In genomic region chr2:205646680-205647079, GRCh38 we compare ENCODE assay signal across 13 cellular contexts. TPM values are rescaled to one million over a fixed set of nuclear protein-coding genes. Genes with fewer than 3 reads are reported as not detected.
A peak's percentile ranks its signal among the peaks of the same experiment; 100 is the strongest.
DNase-seq lines count a peak whose midpoint lies in the region; ATAC-seq, FAIRE-seq and TF ChIP-seq lines count a peak whose summit lies in the region.
"Had no signal": no experiment of that assay in that cellular context is flagged by ENCODE, and none has a peak within 500 bp of the region (broad histone marks: within the 10 kb centered on the region; RNA-seq: fewer than 3 reads in every experiment).

No MANE protein-coding gene starts in this region.

- H2BK12ac ChIP-seq in H1 (ENCODE audit: low read depth, low read length), result no peak overlapping the region

- H2BK20ac ChIP-seq in H1 (ENCODE audit: low read length), result 0 out of 2 replicates have a peak overlapping the region, but pooled peaks have one; percentile 49

- H4K20me1 ChIP-seq in H1 (replicated peaks in 1 of 2; ENCODE audit: control insufficient read depth in 1 of 2, insufficient read depth in 2 of 2, low read length in 2 of 2) (no peaks in the 10 kb centered on the region), smooth muscle cell (ENCODE audit: low read depth) (no peaks in the 10 kb centered on the region)

- no peak overlapping the region for H3K23ac ChIP-seq in H1 (ENCODE audit: insufficient read length)

- no peak overlapping the region for H2AK5ac ChIP-seq in H1 (ENCODE audit: low read depth, low read length)

- H4K8ac ChIP-seq in H1 (ENCODE audit: extremely low read depth, insufficient read depth, low read length), result no peak overlapping the region

- no peak overlapping the region for H3K27ac Mint-ChIP-seq in activated naive CD4-positive, alpha-beta T cell treated with anti-CD3 and anti-CD28 coated beads, Interleukin-2, amount 10 ng/mL, durations not matched to agents 7 days and 5 days

- H2BK120ac ChIP-seq in H1 (replicated peaks; ENCODE audit: low read depth, low read length), result no peak overlapping the region

- H3K36me3 ChIP-seq in H1 (ENCODE audit: control insufficient read depth in 2 of 4, insufficient read depth in 4 of 4, low read length in 3 of 4) (no peaks in the 10 kb centered on the region), smooth muscle cell (ENCODE audit: low read depth) (no peaks in the 10 kb centered on the region), upper lobe of left lung (no peaks in the 10 kb centered on the region)
- H3K36me3 ChIP-seq: stomach had no signal

- no peaks in the 10 kb centered on the region for H3K23me2 ChIP-seq in H1 (ENCODE audit: low read depth, low read length)

- H3K18ac ChIP-seq in H1 (ENCODE audit: extremely low read depth, low read length), result no peak overlapping the region

- no peaks in the 10 kb centered on the region for H3K9me3 Mint-ChIP-seq in activated naive CD4-positive, alpha-beta T cell treated with anti-CD3 and anti-CD28 coated beads, Interleukin-2, amount 10 ng/mL, durations not matched to agents 7 days and 5 days

- TF ChIP-seq RAD21 in H1 (IDR thresholded peaks at IDR 0.05 in 1 of 2, conservative IDR thresholded peaks at IDR 0.05 in 1 of 2; ENCODE audit: low read depth in 2 of 2, low read length in 2 of 2), result no peak

- DNase-seq in H1 (ENCODE audit: low read depth in 1 of 2, low spot score in 2 of 2), result no peak
- no peak for DNase-seq in smooth muscle cell (lab: John Stamatoyannopoulos, UW; ENCODE audit: unreplicated experiment)
- DNase-seq in LoVo (ENCODE audit: low spot score), result no peak
- DNase-seq in activated naive CD4-positive, alpha-beta T cell treated with anti-CD3 and anti-CD28 coated beads, Interleukin-2, amount 10 ng/mL, durations not matched to agents 7 days and 5 days, result no peak
- no peak for DNase-seq in upper lobe of left lung
- DNase-seq: Kasumi-1; NCI-H526 treated with DMSO at 0.1 percent for 48 hours; stimulated activated CD4-positive, alpha-beta T cell treated with anti-CD3 and anti-CD28 coated beads, Interleukin-12 subunit alpha, Interleukin-12 subunit beta, amount 100 ng/mL, for 4 hours; stomach had no signal

- H3K4me2 ChIP-seq in H1 (ENCODE audit: insufficient read depth in 1 of 2, low read depth in 2 of 2, low read length in 2 of 2), result no peak overlapping the region
- no peak overlapping the region for H3K4me2 ChIP-seq in smooth muscle cell

- H2BK15ac ChIP-seq in H1 (ENCODE audit: low read length), result no peak overlapping the region

- FAIRE-seq in H1 (lab: Jason Lieb, UNC), result no peak
- FAIRE-seq: D721Med had no signal

- H4K91ac ChIP-seq in H1 (replicated peaks; ENCODE audit: insufficient read length, low read length), result no peak overlapping the region

- no peak overlapping the region for H2BK5ac ChIP-seq in H1 (ENCODE audit: low read depth, low read length)

- H3K4me3 ChIP-seq in H1 (ENCODE audit: extremely low read depth in 1 of 4, insufficient read depth in 2 of 4, low read depth in 3 of 4, low read length in 4 of 4) (no peak overlapping the region), smooth muscle cell (no peak overlapping the region), upper lobe of left lung (no peak overlapping the region)
- H3K4me3 ChIP-seq: stomach had no signal

- TF ChIP-seq POLR2A in H1 (IDR thresholded peaks at IDR 0.05; ENCODE audit: control extremely low read depth in 1 of 2, low read depth in 2 of 2, low read length in 2 of 2) (no peak), upper lobe of left lung (IDR thresholded peaks at IDR 0.05) (no peak)

- H3K27me3 Mint-ChIP-seq in activated naive CD4-positive, alpha-beta T cell treated with anti-CD3 and anti-CD28 coated beads, Interleukin-2, amount 10 ng/mL, durations not matched to agents 7 days and 5 days, result peaks cover 17% of the 10 kb centered on the region

- no peak overlapping the region for H3K4ac ChIP-seq in H1 (replicated peaks; ENCODE audit: insufficient read length, low read depth, low read length)

- POLR2A ChIA-PET in H1 (lab: Charles Lee; ENCODE audit: partially characterized antibody), result no interaction called here

- H3K27me3 ChIP-seq in H1 (replicated peaks in 1 of 4; ENCODE audit: control insufficient read depth in 3 of 4, extremely low read depth in 1 of 4, insufficient read depth in 3 of 4, low read length in 3 of 4) (no peaks in the 10 kb centered on the region; a peak in 1 of 7 replicates), smooth muscle cell (ENCODE audit: low read depth) (no peaks in the 10 kb centered on the region), upper lobe of left lung (no peaks in the 10 kb centered on the region)

- H3K27ac ChIP-seq in H1 (ENCODE audit: low read depth, low read length) (no peak overlapping the region), smooth muscle cell (ENCODE audit: low read depth) (no peak overlapping the region), upper lobe of left lung (no peak overlapping the region)
- H3K27ac ChIP-seq: stomach had no signal

- H2AFZ ChIP-seq in H1 (ENCODE audit: low read length) (no peak overlapping the region), smooth muscle cell (ENCODE audit: low read depth) (no peak overlapping the region)

- H3K9ac ChIP-seq in H1 (replicated peaks in 1 of 4; ENCODE audit: extremely low read depth in 1 of 4, low read depth in 3 of 4, low read length in 3 of 4), result no peak overlapping the region
- no peak overlapping the region for H3K9ac ChIP-seq in smooth muscle cell (ENCODE audit: low read depth)

- H3F3A ChIP-seq in smooth muscle cell (ENCODE audit: low read depth), result no peaks in the 10 kb centered on the region

- no peaks in the 10 kb centered on the region for H3K9me3 ChIP-seq in H1 (ENCODE audit: insufficient read depth in 2 of 2, low read depth in 1 of 2, low read length in 1 of 2)
- no peaks in the 10 kb centered on the region for H3K9me3 ChIP-seq in smooth muscle cell (replicated peaks; ENCODE audit: low read depth)
- no peaks in the 10 kb centered on the region for H3K9me3 ChIP-seq in upper lobe of left lung
- H3K9me3 ChIP-seq: stomach had no signal

- no peak overlapping the region for H3K56ac ChIP-seq in H1 (replicated peaks; ENCODE audit: insufficient read length, low read depth, low read length)

- TF ChIP-seq CTCF in H1 (IDR thresholded peaks at IDR 0.05; ENCODE audit: control extremely low read depth in 1 of 3, insufficient read depth in 1 of 3, low read depth in 1 of 3, low read length in 3 of 3) (no peak), smooth muscle cell (IDR thresholded peaks at IDR 0.05; ENCODE audit: borderline replicate concordance, insufficient read depth, poor library complexity, severe bottlenecking) (no peak), upper lobe of left lung (IDR thresholded peaks at IDR 0.05) (no peak)

- no peaks in the 10 kb centered on the region for H3K4me1 Mint-ChIP-seq in activated naive CD4-positive, alpha-beta T cell treated with anti-CD3 and anti-CD28 coated beads, Interleukin-2, amount 10 ng/mL, durations not matched to agents 7 days and 5 days

- H3K36me3 Mint-ChIP-seq in activated naive CD4-positive, alpha-beta T cell treated with anti-CD3 and anti-CD28 coated beads, Interleukin-2, amount 10 ng/mL, durations not matched to agents 7 days and 5 days, result no peaks in the 10 kb centered on the region

- no peaks in the 10 kb centered on the region for H3K79me2 ChIP-seq in H1 (ENCODE audit: control insufficient read depth in 1 of 2, insufficient read depth in 2 of 2, low read length in 2 of 2)
- no peaks in the 10 kb centered on the region for H3K79me2 ChIP-seq in smooth muscle cell (ENCODE audit: low read depth)

- H3K79me1 ChIP-seq in H1 (ENCODE audit: low read depth, low read length), result no peaks in the 10 kb centered on the region

- CTCF ChIA-PET in H1 (lab: Charles Lee; ENCODE audit: partially characterized antibody), result interaction anchor here (0.6 to 1.4 kb wide), 3 partner anchors 10 to 254 kb away, joined by 3 read pairs; no protein-coding TSS in a partner anchor
- CTCF ChIA-PET in activated naive CD4-positive, alpha-beta T cell treated with anti-CD3 and anti-CD28 coated beads, Interleukin-2, amount 10 ng/mL, durations not matched to agents 7 days and 5 days (lab: Charles Lee), result no interaction called here

- H3K14ac ChIP-seq in H1 (ENCODE audit: insufficient read length), result no peak overlapping the region

- no peak for TF ChIP-seq EP300 in H1 (IDR thresholded peaks at IDR 0.05; ENCODE audit: borderline replicate concordance in 1 of 2, low read depth in 2 of 2, low read length in 2 of 2)
- TF ChIP-seq EP300 in upper lobe of left lung (IDR thresholded peaks at IDR 0.05), result no peak

- WGBS in H1 (ENCODE audit: extremely low coverage in 1 of 2, insufficient coverage in 1 of 2, insufficient read length in 1 of 2, insufficient replicate concordance in 2 of 2, low coverage in 1 of 2, low lambda C conversion rate in 2 of 2, missing lambda C conversion rate in 1 of 2), 2 experiments, result 77% methylated on average over 8 of the region's 8 CpGs; no CpG with 5 or more reads in 1 of the 2 experiments
- WGBS in smooth muscle cell (ENCODE audit: low lambda C conversion rate), result 90% methylated on average over 8 of the region's 8 CpGs
- 66 to 79% methylated on average over 8 of the region's 8 CpGs for WGBS in upper lobe of left lung, 2 donors

- H4K5ac ChIP-seq in H1 (ENCODE audit: insufficient read length, low read depth, low read length), result no peak overlapping the region

- peak; percentile 98 for ATAC-seq in GM18867 (IDR thresholded peaks at IDR 0.05; ENCODE audit: unreplicated experiment)
- peak; percentile 99 for ATAC-seq in GM21529 (IDR thresholded peaks at IDR 0.05; ENCODE audit: unreplicated experiment)
- peak; percentile 97 for ATAC-seq in HG03097 (IDR thresholded peaks at IDR 0.05; ENCODE audit: low FRiP score, unreplicated experiment)
- ATAC-seq in upper lobe of left lung (ENCODE audit: low FRiP score in 2 of 2), result no peak

- H3K4me1 ChIP-seq in H1 (replicated peaks in 1 of 4; ENCODE audit: control insufficient read depth in 3 of 4, insufficient read depth in 4 of 4, low read length in 3 of 4), result peaks cover 0 to 18% (median 9%) of the 10 kb centered on the region in 4 experiments; a peak in 5 of 7 replicates
- peaks cover 12% of the 10 kb centered on the region for H3K4me1 ChIP-seq in smooth muscle cell (ENCODE audit: low read depth)
- peaks cover 0 to 8% (median 3%) of the 10 kb centered on the region in 4 donors for H3K4me1 ChIP-seq in upper lobe of left lung
- H3K4me1 ChIP-seq: stomach had no signal

- no peak overlapping the region for H3K4me3 Mint-ChIP-seq in activated naive CD4-positive, alpha-beta T cell treated with anti-CD3 and anti-CD28 coated beads, Interleukin-2, amount 10 ng/mL, durations not matched to agents 7 days and 5 days

RNA-seq across cellular contexts. Expression of gene NRP2, which starts 35.6 kb away (rescaled TPM):
- 36.9 and 37.8 TPM in 2 replicates for total RNA-seq in H1 (2021; fragmentation: NEBNext Ultra II Directional; extraction: Animal tissue kit (Norgen Biotek cat#: 25700))
- polyA plus RNA-seq in H1 (2011; rRNA removed) (26.7 and 32.0 TPM in 2 replicates), smooth muscle cell (53.2 and 58.4 TPM in 2 replicates)
- polyA plus RNA-seq in H1 (2011; cell fraction: cytosol; rRNA removed), result 23.9 TPM
- 56.3 TPM for polyA plus RNA-seq in H1 (2011; cell fraction: nucleus; rRNA removed)
- 35.4 to 38.0 TPM (median 37.0 TPM) in 4 replicates for polyA plus RNA-seq in H1 (2012, experiment 1 of 2)
- 10.6 TPM for polyA plus RNA-seq in H1 (2012, experiment 2 of 2)
- 46.7 TPM for polyA plus RNA-seq in H1 (2013, experiment 1 of 2)
- 42.5 TPM for polyA plus RNA-seq in H1 (2013, experiment 2 of 2)
- 78.9 and 87.3 TPM in 2 replicates for polyA minus RNA-seq in H1 (2011; rRNA and poly(A)+ RNA removed)
- polyA minus RNA-seq in H1 (2011; cell fraction: cytosol; rRNA and poly(A)+ RNA removed), result 24.7 TPM
- 82.2 TPM for polyA minus RNA-seq in H1 (2011; cell fraction: nucleus; rRNA and poly(A)+ RNA removed)
- total RNA-seq in smooth muscle cell (70.4 and 96.1 TPM in 2 replicates), upper lobe of left lung (10 to 100 TPM; 61.4 to 99.4 (median 71.8) TPM)

Comparison
In these comparisons a context has a peak if more than half of its experiments do, and no peak if none do; other contexts are left out.
1. ATAC-seq: peak in GM18867 (single experiment), GM21529 (single experiment) and HG03097 (single experiment); none in upper lobe of left lung (0 of 2).